In the genomic region with DNA sequence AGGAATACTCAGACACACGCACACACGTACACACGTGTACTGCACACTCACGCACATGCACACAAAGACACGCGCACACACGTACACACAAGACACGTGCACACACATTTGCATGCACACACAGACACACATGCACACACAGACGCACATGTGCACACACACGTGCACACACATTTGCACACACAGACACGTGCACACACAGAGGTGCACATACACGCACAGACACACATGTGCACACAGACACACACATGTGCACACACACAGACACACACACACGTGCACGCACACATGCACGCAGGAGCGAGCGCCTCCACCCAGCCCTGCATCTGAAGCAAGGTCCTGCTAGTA, we compare ENCODE assay signal across 21 cellular contexts.
A peak's percentile ranks its signal among the peaks of the same experiment; 100 is the strongest.
DNase-seq lines count a peak whose midpoint lies in the region; ATAC-seq and TF ChIP-seq lines count a peak whose summit lies in the region.
"Had no signal": no experiment of that assay in that cellular context is flagged by ENCODE, and none has a peak within 500 bp of the region (broad histone marks: within the 10 kb centered on the region; RNA-seq: fewer than 3 reads in every experiment).

No MANE protein-coding gene starts in this region.

- H3K4me3 Mint-ChIP-seq in T-helper 1 cell treated with Interleukin-12 subunit alpha and Interleukin-12 subunit beta and Interleukin-4 antibody, amounts not matched to agents 30 μg/mL and 1 μg/mL, for 36 hours: no peak overlapping the region
- H3K4me3 Mint-ChIP-seq in glutamatergic neuron (ENCODE audit: unreplicated experiment) (no peak overlapping the region), progenitor cell of endocrine pancreas (ENCODE audit: low read depth) (no peak overlapping the region)
- H3K4me3 Mint-ChIP-seq in activated T-helper 17 cell treated with anti-CD3 and anti-CD28 coated beads, Interleukin-2, amount 50 U/mL, for 72 hours: no peak overlapping the region
- H3K4me3 Mint-ChIP-seq: activated naive CD8-positive, alpha-beta T cell treated with anti-CD3 and anti-CD28 coated beads, Interleukin-2, amount 50 U/mL, for 24 hours had no signal

- no peaks in the 10 kb centered on the region for H3K36me3 ChIP-seq in HEK293 (ENCODE audit: control insufficient read depth in 2 of 2, insufficient read depth in 1 of 2, low read length in 2 of 2)
- H3K36me3 ChIP-seq: heart left ventricle, stomach had no signal

- H3K9me3 Mint-ChIP-seq in T-helper 1 cell treated with Interleukin-12 subunit alpha and Interleukin-12 subunit beta and Interleukin-4 antibody, amounts not matched to agents 30 μg/mL and 1 μg/mL, for 36 hours: no peaks in the 10 kb centered on the region
- H3K9me3 Mint-ChIP-seq in glutamatergic neuron (ENCODE audit: unreplicated experiment): no peaks in the 10 kb centered on the region
- H3K9me3 Mint-ChIP-seq in progenitor cell of endocrine pancreas (ENCODE audit: low read depth): no peaks in the 10 kb centered on the region
- H3K9me3 Mint-ChIP-seq in activated T-helper 17 cell treated with anti-CD3 and anti-CD28 coated beads, Interleukin-2, amount 50 U/mL, for 72 hours: no peaks in the 10 kb centered on the region
- H3K9me3 Mint-ChIP-seq: activated naive CD8-positive, alpha-beta T cell treated with anti-CD3 and anti-CD28 coated beads, Interleukin-2, amount 50 U/mL, for 24 hours had no signal

- H3K4me1 ChIP-seq in HEK293 (ENCODE audit: control insufficient read depth, insufficient read depth, low read length): no peaks in the 10 kb centered on the region

- no peak overlapping the region for H3K4me3 ChIP-seq in HEK293 (ENCODE audit: low read depth, low read length)
- H3K4me3 ChIP-seq: heart left ventricle, stomach, tibial nerve had no signal

- H3K9me3 ChIP-seq in HEK293 (ENCODE audit: control insufficient read depth, insufficient read depth, low read depth, low read length): no peaks in the 10 kb centered on the region
- H3K9me3 ChIP-seq: heart left ventricle, stomach, tibial nerve had no signal

- H3K27me3 Mint-ChIP-seq in T-helper 1 cell treated with Interleukin-12 subunit alpha and Interleukin-12 subunit beta and Interleukin-4 antibody, amounts not matched to agents 30 μg/mL and 1 μg/mL, for 36 hours (ENCODE audit: low read depth): no peaks in the 10 kb centered on the region
- H3K27me3 Mint-ChIP-seq in glutamatergic neuron (ENCODE audit: unreplicated experiment): peaks cover 10% of the 10 kb centered on the region
- no peaks in the 10 kb centered on the region for H3K27me3 Mint-ChIP-seq in progenitor cell of endocrine pancreas
- H3K27me3 Mint-ChIP-seq in activated T-helper 17 cell treated with anti-CD3 and anti-CD28 coated beads, Interleukin-2, amount 50 U/mL, for 72 hours: no peaks in the 10 kb centered on the region
- H3K27me3 Mint-ChIP-seq: naive thymus-derived CD8-positive, alpha-beta T cell had no signal

- DNase-seq in T-helper 1 cell (no peak), glutamatergic neuron (no peak), progenitor cell of endocrine pancreas (ENCODE audit: low spot score, unreplicated experiment) (no peak), NCI-H187 treated with DMSO at 0.1 percent for 48 hours (lab: John Stamatoyannopoulos, UW) (no peak)
- DNase-seq: activated CD4-positive, alpha-beta T cell treated with anti-CD3 and anti-CD28 coated beads, Interleukin-2, amount 50 U/mL, for 4 hours; activated effector memory CD4-positive, alpha-beta T cell treated with anti-CD3 and anti-CD28 coated beads, Interleukin-2, amount 50 U/mL, for 16 hours; activated naive CD8-positive, alpha-beta T cell treated with anti-CD3 and anti-CD28 coated beads, Interleukin-2, amount 50 U/mL, for 24 hours; GOT3; naive thymus-derived CD8-positive, alpha-beta T cell; NCI-H1092; NCI-H1930; stimulated activated CD4-positive, alpha-beta T cell treated with anti-CD3 and anti-CD28 coated beads, Interleukin-15, amount 100 ng/mL, for 24 hours; stomach had no signal

- H3K36me3 Mint-ChIP-seq in T-helper 1 cell treated with Interleukin-12 subunit alpha and Interleukin-12 subunit beta and Interleukin-4 antibody, amounts not matched to agents 30 μg/mL and 1 μg/mL, for 36 hours (ENCODE audit: low read depth): no peaks in the 10 kb centered on the region
- H3K36me3 Mint-ChIP-seq in glutamatergic neuron (ENCODE audit: unreplicated experiment) (no peaks in the 10 kb centered on the region), progenitor cell of endocrine pancreas (ENCODE audit: insufficient read depth) (no peaks in the 10 kb centered on the region)
- H3K36me3 Mint-ChIP-seq in activated T-helper 17 cell treated with anti-CD3 and anti-CD28 coated beads, Interleukin-2, amount 50 U/mL, for 72 hours (ENCODE audit: low read depth): no peaks in the 10 kb centered on the region
- H3K36me3 Mint-ChIP-seq: naive thymus-derived CD8-positive, alpha-beta T cell had no signal

- ATAC-seq in activated T-helper 17 cell treated with anti-CD3 and anti-CD28 coated beads, Interleukin-2, amount 50 U/mL, for 72 hours (replicated peaks): no peak
- no peak for ATAC-seq in HG03097 (IDR thresholded peaks at IDR 0.05; ENCODE audit: low FRiP score, unreplicated experiment)
- ATAC-seq: activated naive CD8-positive, alpha-beta T cell treated with anti-CD3 and anti-CD28 coated beads, Interleukin-2, amount 50 U/mL, for 24 hours; left colon; naive thymus-derived CD8-positive, alpha-beta T cell had no signal

- H3K4me1 Mint-ChIP-seq in T-helper 1 cell treated with Interleukin-12 subunit alpha and Interleukin-12 subunit beta and Interleukin-4 antibody, amounts not matched to agents 30 μg/mL and 1 μg/mL, for 36 hours (ENCODE audit: low read depth): peaks cover 30% of the 10 kb centered on the region
- H3K4me1 Mint-ChIP-seq in glutamatergic neuron (ENCODE audit: low read depth, unreplicated experiment) (peaks cover 6% of the 10 kb centered on the region), progenitor cell of endocrine pancreas (ENCODE audit: low read depth) (no peaks in the 10 kb centered on the region)
- H3K4me1 Mint-ChIP-seq in activated T-helper 17 cell treated with anti-CD3 and anti-CD28 coated beads, Interleukin-2, amount 50 U/mL, for 72 hours: peaks cover 23% of the 10 kb centered on the region

- H3K27ac Mint-ChIP-seq in T-helper 1 cell treated with Interleukin-12 subunit alpha and Interleukin-12 subunit beta and Interleukin-4 antibody, amounts not matched to agents 30 μg/mL and 1 μg/mL, for 36 hours: peak overlapping the region; percentile 15
- H3K27ac Mint-ChIP-seq in glutamatergic neuron (ENCODE audit: unreplicated experiment) (peak overlapping the region; percentile 36), progenitor cell of endocrine pancreas (peak overlapping the region; percentile 16)
- H3K27ac Mint-ChIP-seq in activated T-helper 17 cell treated with anti-CD3 and anti-CD28 coated beads, Interleukin-2, amount 50 U/mL, for 72 hours: no peak overlapping the region
- H3K27ac Mint-ChIP-seq: activated naive CD8-positive, alpha-beta T cell treated with anti-CD3 and anti-CD28 coated beads, Interleukin-2, amount 50 U/mL, for 24 hours had no signal

- CTCF ChIA-PET in HEK293 (lab: Yijun Ruan, JAX): no interaction called here

- no peak overlapping the region for H3K27ac ChIP-seq in HEK293 (ENCODE audit: extremely low read depth, low read depth, low read length)
- H3K27ac ChIP-seq: 22Rv1, heart left ventricle, stomach had no signal

- TF ChIP-seq CTCF in HEK293 (tag by site-specific recombination; IDR thresholded peaks at IDR 0.05) (no peak), glutamatergic neuron (IDR thresholded peaks at IDR 0.05; ENCODE audit: partially characterized antibody, unreplicated experiment) (no peak), progenitor cell of endocrine pancreas (IDR thresholded peaks at IDR 0.05; ENCODE audit: unreplicated experiment) (no peak)

- POLR2A ChIA-PET in HEK293 (lab: Yijun Ruan, JAX): interaction anchor here (4.7 kb wide), 1 partner anchor 81 kb away, joined by 51 read pairs; a partner anchor contains a TSS

TF ChIP-seq in HEK293, 187 proteins besides CTCF, POLR2A, EP300 and RAD21:
- TF ChIP-seq, protein P1, sequence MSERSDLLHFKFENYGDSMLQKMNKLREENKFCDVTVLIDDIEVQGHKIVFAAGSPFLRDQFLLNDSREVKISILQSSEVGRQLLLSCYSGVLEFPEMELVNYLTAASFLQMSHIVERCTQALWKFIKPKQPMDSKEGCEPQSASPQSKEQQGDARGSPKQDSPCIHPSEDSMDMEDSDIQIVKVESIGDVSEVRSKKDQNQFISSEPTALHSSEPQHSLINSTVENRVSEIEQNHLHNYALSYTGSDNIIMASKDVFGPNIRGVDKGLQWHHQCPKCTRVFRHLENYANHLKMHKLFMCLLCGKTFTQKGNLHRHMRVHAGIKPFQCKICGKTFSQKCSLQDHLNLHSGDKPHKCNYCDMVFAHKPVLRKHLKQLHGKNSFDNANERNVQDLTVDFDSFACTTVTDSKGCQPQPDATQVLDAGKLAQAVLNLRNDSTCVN (tag by site-specific recombination; optimal IDR thresholded peaks at IDR 0.05): peak; percentile 24
- TF ChIP-seq, protein P2, sequence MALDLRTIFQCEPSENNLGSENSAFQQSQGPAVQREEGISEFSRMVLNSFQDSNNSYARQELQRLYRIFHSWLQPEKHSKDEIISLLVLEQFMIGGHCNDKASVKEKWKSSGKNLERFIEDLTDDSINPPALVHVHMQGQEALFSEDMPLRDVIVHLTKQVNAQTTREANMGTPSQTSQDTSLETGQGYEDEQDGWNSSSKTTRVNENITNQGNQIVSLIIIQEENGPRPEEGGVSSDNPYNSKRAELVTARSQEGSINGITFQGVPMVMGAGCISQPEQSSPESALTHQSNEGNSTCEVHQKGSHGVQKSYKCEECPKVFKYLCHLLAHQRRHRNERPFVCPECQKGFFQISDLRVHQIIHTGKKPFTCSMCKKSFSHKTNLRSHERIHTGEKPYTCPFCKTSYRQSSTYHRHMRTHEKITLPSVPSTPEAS (tag by site-specific recombination; IDR thresholded peaks at IDR 0.05): peak; percentile 99
- no peak for TF ChIP-seq ZNF514 (tag by site-specific recombination; IDR thresholded peaks at IDR 0.05)
